ENCODE assay signal across 1 cellular context in the genomic region with DNA sequence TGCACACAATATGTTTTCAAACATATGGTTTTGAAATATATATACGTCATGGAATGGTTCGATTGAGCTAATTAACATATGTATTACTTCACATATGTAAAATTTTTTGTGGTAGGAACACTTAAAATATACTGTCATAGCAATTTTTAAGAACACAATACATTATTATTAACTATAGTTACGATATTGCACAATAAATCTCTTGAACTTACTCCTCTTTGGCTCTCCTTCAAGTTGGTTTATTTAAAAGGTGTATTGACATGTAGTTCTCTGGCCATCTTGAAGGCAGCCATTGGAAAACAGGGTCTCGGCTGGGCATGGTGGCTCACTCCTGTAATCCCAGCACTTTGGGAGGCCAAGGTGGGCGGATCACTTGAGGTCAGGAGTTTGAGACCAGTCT.
TF ChIP-seq lines count a peak whose summit lies in the region.

No MANE protein-coding gene starts in this region.

TF ChIP-seq in IMR-90, 13 proteins besides CTCF, POLR2A, EP300 and RAD21:
- TF ChIP-seq CEBPB (IDR thresholded peaks at IDR 0.05; ENCODE audit: low read depth, low read length) (peak; percentile 58), NFE2L2 (IDR thresholded peaks at IDR 0.05; ENCODE audit: low read depth, low read length) (no peak)
